ENCODE assay signal across 24 cellular contexts in genomic region chr17:79398441-79398840, GRCh38.
"Had no signal": no experiment of that assay in that cellular context is flagged by ENCODE, and none has a peak within 500 bp of the region (broad histone marks: within the 10 kb centered on the region; RNA-seq: fewer than 3 reads in every experiment).

No MANE protein-coding gene starts in this region.

- H3K4me1 ChIP-seq: psoas muscle, right lobe of liver, vagina had no signal

- FAIRE-seq: small intestine had no signal

- H3K36me3 ChIP-seq: ovary, right lobe of liver, stomach, thoracic aorta, thyroid gland, tibial nerve, upper lobe of left lung, vagina had no signal

- H3K27me3 ChIP-seq: ovary, thyroid gland, vagina had no signal

- H3K27ac ChIP-seq: ovary, parathyroid adenoma, psoas muscle, right lobe of liver, sigmoid colon, stomach, thoracic aorta, thyroid gland, tibial nerve, upper lobe of left lung, vagina had no signal

- H3K4me3 ChIP-seq: ovary, psoas muscle, right lobe of liver, sigmoid colon, stomach, thoracic aorta, thyroid gland, tibial nerve, upper lobe of left lung, vagina had no signal

- H2AFZ ChIP-seq: parathyroid adenoma had no signal

- ATAC-seq: natural killer cell; psoas muscle; right cardiac atrium; right lobe of liver; stimulated activated effector memory CD8-positive, alpha-beta T cell treated with anti-CD3 and anti-CD28 coated beads, Interleukin-12 subunit alpha, Interleukin-12 subunit beta, amount 100 ng/mL, for 72 hours had no signal

- H3K9ac ChIP-seq: parathyroid adenoma had no signal

- DNase-seq: natural killer cell; occipital lobe; ovary; posterior cingulate gyrus; psoas muscle; right lobe of liver; sigmoid colon; small intestine; stimulated activated CD4-positive, alpha-beta T cell treated with anti-CD3 and anti-CD28 coated beads, Interleukin-15, amount 100 ng/mL, for 24 hours; stimulated activated CD4-positive, alpha-beta T cell treated with anti-CD3 and anti-CD28 coated beads, Interleukin-2, amount 100 ng/mL, for 24 hours; stimulated activated CD4-positive, alpha-beta T cell treated with anti-CD3 and anti-CD28 coated beads, Interleukin-2, amount 100 ng/mL, for 48 hours; stimulated activated CD4-positive, alpha-beta T cell treated with anti-CD3 and anti-CD28 coated beads, Interleukin-4, amount 100 ng/mL, for 24 hours; stimulated activated naive B cell treated with anti-CD40 and anti-IgM and Interleukin-4, amounts not matched to agents 10 μg/mL and 1 μg/mL and 100 μg/mL, for 72 hours; stimulated activated naive CD4-positive, alpha-beta T cell treated with Interleukin-2 at 50 U/mL for 16 hours; stomach; thyroid gland; trophoblast cell had no signal

- H3K9me3 ChIP-seq: ovary, psoas muscle, right lobe of liver, sigmoid colon, stomach, thoracic aorta, thyroid gland, tibial nerve, upper lobe of left lung, vagina had no signal
